8 cellular contexts compared by ENCODE assay signal in genomic region chr16:71894229-71894920, GRCh38. TPM values are rescaled to one million over a fixed set of nuclear protein-coding genes. Genes with fewer than 3 reads are reported as not detected.
DNase-seq lines count a peak whose midpoint lies in the region; ATAC-seq and TF ChIP-seq lines count a peak whose summit lies in the region.

No MANE protein-coding gene starts in this region.

- TF ChIP-seq CTCF in MM.1S (IDR thresholded peaks at IDR 0.05; ENCODE audit: low read length): peak; percentile 30; the same call in 1 of the 2 replicates
- TF ChIP-seq CTCF in lower leg skin (IDR thresholded peaks at IDR 0.05): no peak

- H2AFZ ChIP-seq in MM.1S (ENCODE audit: low read length): peak overlapping the region; percentile 76

- H3K27me3 Mint-ChIP-seq in stimulated activated naive B cell treated with anti-CD40 and anti-IgM and Interleukin-4, amounts not matched to agents 10 μg/mL and 1 μg/mL and 100 μg/mL, for 72 hours: no peaks in the 10 kb centered on the region

- H3K9me2 ChIP-seq in MM.1S (replicated peaks; ENCODE audit: insufficient read depth, low read length): no peaks in the 10 kb centered on the region

- peak overlapping the region; percentile 95 for H3K4me2 ChIP-seq in MM.1S (ENCODE audit: low read depth, low read length)

- H3K9ac ChIP-seq in MM.1S (ENCODE audit: low read length): peak overlapping the region; percentile 91

- 1% methylated on average over 31 of the region's 31 CpGs for WGBS in lower leg skin, 2 donors

- peak overlapping the region; percentile 80 for H3K27ac ChIP-seq in MM.1S (ENCODE audit: low read length)

- H3K36me3 ChIP-seq in MM.1S (replicated peaks; ENCODE audit: insufficient read depth, low read length): no peaks in the 10 kb centered on the region

- peaks cover 41% of the 10 kb centered on the region for H3K79me2 ChIP-seq in MM.1S (ENCODE audit: low read length)

- peak overlapping the region; percentile 87 to 99 for H3K4me3 Mint-ChIP-seq in stimulated activated naive B cell treated with anti-CD40 and anti-IgM and Interleukin-4, amounts not matched to agents 10 μg/mL and 1 μg/mL and 100 μg/mL, for 72 hours

- peak; percentile 23 for ATAC-seq in GM21825 (IDR thresholded peaks at IDR 0.05; ENCODE audit: unreplicated experiment)
- ATAC-seq in stimulated activated naive B cell treated with anti-CD40 and anti-IgM and Interleukin-4, amounts not matched to agents 10 μg/mL and 1 μg/mL and 100 μg/mL, for 72 hours (replicated peaks): peak; percentile 22 to 24

- intact Hi-C loops in lower leg skin (cut with DNase I; ENCODE audit: low total_unique reads): no loop called here

- H3F3A ChIP-seq in MM.1S (ENCODE audit: insufficient read depth, low read length): peaks cover 20% of the 10 kb centered on the region

- H4K20me1 ChIP-seq in MM.1S (ENCODE audit: insufficient read depth, low read length): peaks cover 10% of the 10 kb centered on the region; the same call in 1 of the 2 replicates

- peaks cover 3 to 23% of the 10 kb centered on the region in 2 donors for H3K4me1 Mint-ChIP-seq in stimulated activated naive B cell treated with anti-CD40 and anti-IgM and Interleukin-4, amounts not matched to agents 10 μg/mL and 1 μg/mL and 100 μg/mL, for 72 hours

- 0 out of 2 replicates have a peak, but pooled peaks cover 3% of the 10 kb centered on the region for H3K4me1 ChIP-seq in MM.1S (ENCODE audit: low read length)

- H3K4me3 ChIP-seq in MM.1S (ENCODE audit: low read length): peak overlapping the region; percentile 94
- peak overlapping the region; percentile 86 for H3K4me3 ChIP-seq in lower leg skin (ENCODE audit: low read depth, poor library complexity, severe bottlenecking)

- no peaks in the 10 kb centered on the region for H3K9me3 ChIP-seq in MM.1S (replicated peaks; ENCODE audit: insufficient read depth, low read length)

- H3K27ac Mint-ChIP-seq in stimulated activated naive B cell treated with anti-CD40 and anti-IgM and Interleukin-4, amounts not matched to agents 10 μg/mL and 1 μg/mL and 100 μg/mL, for 72 hours: peak overlapping the region; percentile 99

- DNase-seq in ELF-1 (ENCODE audit: low read depth, low spot score) (peak; percentile 84), MM.1S (peak; percentile 77), dermis blood vessel endothelial cell (peak; percentile 74), lower leg skin (ENCODE audit: low spot score in 2 of 2) (peak; percentile 42 to 88), NCI-H774 (lab: John Stamatoyannopoulos, UW) (no peak)
- DNase-seq in activated CD4-positive, alpha-beta T cell treated with anti-CD3 and anti-CD28 coated beads for 1 hour: peak; percentile 13
- peak; percentile 11 for DNase-seq in stimulated activated naive B cell treated with anti-CD40 and anti-IgM and Interleukin-4, amounts not matched to agents 10 μg/mL and 1 μg/mL and 100 μg/mL, for 72 hours

- peaks cover 8 to 9% of the 10 kb centered on the region in 2 donors for H3K36me3 Mint-ChIP-seq in stimulated activated naive B cell treated with anti-CD40 and anti-IgM and Interleukin-4, amounts not matched to agents 10 μg/mL and 1 μg/mL and 100 μg/mL, for 72 hours

- no peaks in the 10 kb centered on the region for H3K27me3 ChIP-seq in MM.1S (replicated peaks; ENCODE audit: insufficient read depth, low read length)

- no peak for TF ChIP-seq POLR2A in lower leg skin (IDR thresholded peaks at IDR 0.05)

- H3K9me3 Mint-ChIP-seq in stimulated activated naive B cell treated with anti-CD40 and anti-IgM and Interleukin-4, amounts not matched to agents 10 μg/mL and 1 μg/mL and 100 μg/mL, for 72 hours: no peaks in the 10 kb centered on the region

RNA-seq across cellular contexts. Expression of gene IST1, which starts 1.0 kb away (rescaled TPM):
- total RNA-seq in dermis blood vessel endothelial cell (203 and 267 TPM in 2 replicates), lower leg skin (100 to 1,000 TPM; 153 to 227 (median 197) TPM)

RNA-seq across cellular contexts. Expression of gene ZNF821, which starts 10.4 kb away (rescaled TPM):
- 5.6 and 6.8 TPM in 2 replicates for total RNA-seq in dermis blood vessel endothelial cell
- 10 to 100 TPM; 13.6 to 21.0 (median 17.2) TPM for total RNA-seq in lower leg skin

RNA-seq across cellular contexts. Expression of gene ATXN1L, which starts 48.6 kb away (rescaled TPM):
- total RNA-seq in dermis blood vessel endothelial cell (16.2 and 24.9 TPM in 2 replicates), lower leg skin (10 to 100 TPM; 21.8 to 29.7 (median 27.2) TPM)
